In genomic region chr11:48087974-48088681, GRCh38 we compare ENCODE assay signal across 11 cellular contexts.
DNase-seq lines count a peak whose midpoint lies in the region; ATAC-seq and TF ChIP-seq lines count a peak whose summit lies in the region.
"Had no signal": no experiment of that assay in that cellular context is flagged by ENCODE, and none has a peak within 500 bp of the region (broad histone marks: within the 10 kb centered on the region; RNA-seq: fewer than 3 reads in every experiment).

No MANE protein-coding gene starts in this region.

- no peak for TF ChIP-seq CTCF in left lung (IDR thresholded peaks at IDR 0.05)

- H3K4me1 ChIP-seq in CD4-positive, alpha-beta memory T cell (ENCODE audit: insufficient read depth, low read length), result peaks cover 25% of the 10 kb centered on the region
- H3K4me1 ChIP-seq in Karpas-422 (ENCODE audit: low read length), result peaks cover 91% of the 10 kb centered on the region
- peaks cover 8 to 27% of the 10 kb centered on the region in 2 donors for H3K4me1 ChIP-seq in left lung

- H3K27ac Mint-ChIP-seq in CD4-positive, alpha-beta memory T cell, result peak overlapping the region in 4 of 7 donors; percentile 4 to 54 (median 10)
- no peak overlapping the region for H3K27ac Mint-ChIP-seq in activated CD4-positive, alpha-beta memory T cell treated with anti-CD3 and anti-CD28 coated beads, Interleukin-2, amount 10 ng/mL, durations not matched to agents 7 days and 5 days
- H3K27ac Mint-ChIP-seq: activated naive CD8-positive, alpha-beta T cell treated with anti-CD3 and anti-CD28 coated beads, Interleukin-2, amount 50 U/mL, for 24 hours had no signal

- H3K4me2 ChIP-seq in Karpas-422 (ENCODE audit: low read depth, low read length, poor library complexity, severe bottlenecking), result peak overlapping the region; percentile 20

- CTCF ChIA-PET in CD4-positive, alpha-beta memory T cell (lab: Charles Lee; ENCODE audit: partially characterized antibody), result interaction anchor here (1.0 to 2.0 kb wide), 2 partner anchors 19 to 53 kb away, joined by 5 to 6 read pairs; no protein-coding TSS in a partner anchor
- CTCF ChIA-PET in activated CD4-positive, alpha-beta memory T cell treated with anti-CD3 and anti-CD28 coated beads, Interleukin-2, amount 10 ng/mL, durations not matched to agents 7 days and 5 days (lab: Charles Lee), result no interaction called here

- H3K4me3 ChIP-seq in CD4-positive, alpha-beta memory T cell (ENCODE audit: low read length in 2 of 2), result no peak overlapping the region
- no peak overlapping the region for H3K4me3 ChIP-seq in Karpas-422 (ENCODE audit: low read length)
- no peak overlapping the region for H3K4me3 ChIP-seq in left lung
- H3K4me3 ChIP-seq: tibial artery had no signal

- no peaks in the 10 kb centered on the region for H3K27me3 ChIP-seq in CD4-positive, alpha-beta memory T cell (ENCODE audit: insufficient read depth, low read length)
- H3K27me3 ChIP-seq in Karpas-422 (ENCODE audit: low read length) (no peaks in the 10 kb centered on the region), left lung (no peaks in the 10 kb centered on the region)
- H3K27me3 ChIP-seq: tibial artery had no signal

- H3K9ac ChIP-seq in Karpas-422 (ENCODE audit: low read length), result peak overlapping the region; percentile 38

- no peaks in the 10 kb centered on the region for H3K36me3 ChIP-seq in CD4-positive, alpha-beta memory T cell (ENCODE audit: insufficient read depth, low read length)
- H3K36me3 ChIP-seq in Karpas-422 (ENCODE audit: insufficient read depth, low read length) (0 out of 2 replicates have a peak, but pooled peaks cover 8% of the 10 kb centered on the region), left lung (no peaks in the 10 kb centered on the region)
- H3K36me3 ChIP-seq: tibial artery had no signal

- intact Hi-C loops in CD4-positive, alpha-beta memory T cell (cut with micrococcal nuclease), result no loop called here
- intact Hi-C loops in left lung (cut with DNase I), result no loop called here

- POLR2A ChIA-PET in CD4-positive, alpha-beta memory T cell (lab: Charles Lee; ENCODE audit: partially characterized antibody), result interaction anchor here (1.1 kb wide), 1 partner anchor 32 kb away, joined by 3 read pairs; no protein-coding TSS in a partner anchor
- POLR2A ChIA-PET in activated CD4-positive, alpha-beta memory T cell treated with anti-CD3 and anti-CD28 coated beads, Interleukin-2, amount 10 ng/mL, durations not matched to agents 7 days and 5 days (lab: Charles Lee), result no interaction called here

- peaks cover 1 to 7% of the 10 kb centered on the region in 2 donors for H3K36me3 Mint-ChIP-seq in CD4-positive, alpha-beta memory T cell
- peaks cover 27% of the 10 kb centered on the region for H3K36me3 Mint-ChIP-seq in activated CD4-positive, alpha-beta memory T cell treated with anti-CD3 and anti-CD28 coated beads, Interleukin-2, amount 10 ng/mL, durations not matched to agents 7 days and 5 days (ENCODE audit: low read depth)

- H3K9me3 Mint-ChIP-seq in CD4-positive, alpha-beta memory T cell, result no peaks in the 10 kb centered on the region
- H3K9me3 Mint-ChIP-seq in activated CD4-positive, alpha-beta memory T cell treated with anti-CD3 and anti-CD28 coated beads, Interleukin-2, amount 10 ng/mL, durations not matched to agents 7 days and 5 days, result no peaks in the 10 kb centered on the region
- H3K9me3 Mint-ChIP-seq: activated naive CD8-positive, alpha-beta T cell treated with anti-CD3 and anti-CD28 coated beads, Interleukin-2, amount 50 U/mL, for 24 hours had no signal

- H3K4me1 Mint-ChIP-seq in CD4-positive, alpha-beta memory T cell, result peaks cover 28 to 60% (median 43%) of the 10 kb centered on the region in 4 donors
- H3K4me1 Mint-ChIP-seq in activated CD4-positive, alpha-beta memory T cell treated with anti-CD3 and anti-CD28 coated beads, Interleukin-2, amount 10 ng/mL, durations not matched to agents 7 days and 5 days, result peaks cover 49% of the 10 kb centered on the region

- peaks cover 85% of the 10 kb centered on the region for H3K79me2 ChIP-seq in Karpas-422 (ENCODE audit: low read length)

- no peaks in the 10 kb centered on the region for H3K9me2 ChIP-seq in Karpas-422 (replicated peaks; ENCODE audit: insufficient read depth, low read length)

- H3K9me3 ChIP-seq in CD4-positive, alpha-beta memory T cell (ENCODE audit: control insufficient read depth in 1 of 2, low read length in 2 of 2), result no peaks in the 10 kb centered on the region
- no peaks in the 10 kb centered on the region for H3K9me3 ChIP-seq in Karpas-422 (ENCODE audit: low read length)
- H3K9me3 ChIP-seq in left lung, result no peaks in the 10 kb centered on the region
- H3K9me3 ChIP-seq: tibial artery had no signal

- peak; percentile 45 for ATAC-seq in left lung
- ATAC-seq: activated naive CD8-positive, alpha-beta T cell treated with anti-CD3 and anti-CD28 coated beads, Interleukin-2, amount 50 U/mL, for 24 hours had no signal

- H2AFZ ChIP-seq in Karpas-422 (ENCODE audit: low read length), result no peak overlapping the region

- H3K27ac ChIP-seq in CD4-positive, alpha-beta memory T cell (ENCODE audit: low read depth, low read length), result no peak overlapping the region
- H3K27ac ChIP-seq in Karpas-422 (ENCODE audit: low read length) (peak overlapping the region; percentile 99), left lung (no peak overlapping the region)
- H3K27ac ChIP-seq: tibial artery had no signal

- H4K20me1 ChIP-seq in Karpas-422 (ENCODE audit: insufficient read depth, low read depth, low read length), result no peaks in the 10 kb centered on the region

- DNase-seq in CD4-positive, alpha-beta memory T cell, result no peak
- DNase-seq in Karpas-422, result no peak
- DNase-seq in SHP77 (lab: John Stamatoyannopoulos, UW), result peak; percentile 83 to 84
- no peak for DNase-seq in left lung
- DNase-seq in NOMO-1 treated with dmso at 0.1 percent for 144 hours (lab: John Stamatoyannopoulos, UW; ENCODE audit: unreplicated experiment), result no peak
- DNase-seq in activated naive CD4-positive, alpha-beta T cell treated with anti-CD3 and anti-CD28 coated beads, Interleukin-2, amount 50 U/mL, for 16 hours, result no peak
- no peak for DNase-seq in NCI-H2227 treated with DMSO at 0.1 percent for 48 hours (lab: John Stamatoyannopoulos, UW)
- DNase-seq in activated CD4-positive, alpha-beta memory T cell treated with anti-CD3 and anti-CD28 coated beads, Interleukin-2, amount 10 ng/mL, durations not matched to agents 7 days and 5 days, result no peak
- DNase-seq: activated naive CD8-positive, alpha-beta T cell treated with anti-CD3 and anti-CD28 coated beads, Interleukin-2, amount 50 U/mL, for 24 hours; KG1 had no signal

- H3K27me3 Mint-ChIP-seq in CD4-positive, alpha-beta memory T cell, result no peaks in the 10 kb centered on the region
- H3K27me3 Mint-ChIP-seq in activated CD4-positive, alpha-beta memory T cell treated with anti-CD3 and anti-CD28 coated beads, Interleukin-2, amount 10 ng/mL, durations not matched to agents 7 days and 5 days, result no peaks in the 10 kb centered on the region
- H3K27me3 Mint-ChIP-seq: activated naive CD8-positive, alpha-beta T cell treated with anti-CD3 and anti-CD28 coated beads, Interleukin-2, amount 50 U/mL, for 24 hours had no signal

- H3K4me3 Mint-ChIP-seq in CD4-positive, alpha-beta memory T cell, result no peak overlapping the region
- H3K4me3 Mint-ChIP-seq in activated CD4-positive, alpha-beta memory T cell treated with anti-CD3 and anti-CD28 coated beads, Interleukin-2, amount 10 ng/mL, durations not matched to agents 7 days and 5 days, result no peak overlapping the region
- H3K4me3 Mint-ChIP-seq: activated naive CD8-positive, alpha-beta T cell treated with anti-CD3 and anti-CD28 coated beads, Interleukin-2, amount 50 U/mL, for 24 hours had no signal

Comparison
In these comparisons a context has a peak if more than half of its experiments do, and no peak if none do; other contexts are left out.
1. DNase-seq: peak in SHP77 (2 of 2); none in CD4-positive, alpha-beta memory T cell (0 of 5), Karpas-422 (single experiment), left lung (0 of 2), NOMO-1 treated with dmso at 0.1 percent for 144 hours (single experiment), activated naive CD4-positive, alpha-beta T cell treated with anti-CD3 and anti-CD28 coated beads, Interleukin-2, amount 50 U/mL, for 16 hours (single experiment), NCI-H2227 treated with DMSO at 0.1 percent for 48 hours (single experiment) and activated CD4-positive, alpha-beta memory T cell treated with anti-CD3 and anti-CD28 coated beads, Interleukin-2, amount 10 ng/mL, durations not matched to agents 7 days and 5 days (single experiment).